ENCODE assay signal across 16 cellular contexts in the genomic region with DNA sequence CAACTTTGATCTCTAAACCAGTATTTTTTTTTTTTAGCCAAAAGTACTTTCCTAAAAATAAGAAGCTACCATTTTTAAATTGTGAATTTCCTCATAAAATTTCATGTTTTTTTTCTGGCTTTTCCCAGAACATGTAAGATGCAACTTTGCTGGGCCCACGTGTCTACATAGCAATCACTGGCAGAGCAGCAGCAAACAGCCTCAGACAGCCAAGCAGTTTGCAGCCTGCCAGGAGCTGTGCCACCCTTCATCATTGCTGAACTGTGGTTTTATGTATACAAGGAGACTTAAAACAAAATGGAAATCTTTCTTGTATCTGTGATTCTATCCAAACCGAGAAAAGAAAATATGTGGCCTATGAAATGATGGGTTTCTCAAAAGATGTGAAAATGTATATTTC.
A peak's percentile ranks its signal among the peaks of the same experiment; 100 is the strongest.
DNase-seq lines count a peak whose midpoint lies in the region.
"Had no signal": no experiment of that assay in that cellular context is flagged by ENCODE, and none has a peak within 500 bp of the region (broad histone marks: within the 10 kb centered on the region; RNA-seq: fewer than 3 reads in every experiment).

No MANE protein-coding gene starts in this region.

- in situ Hi-C loops in G401 (cut with HindIII; ENCODE audit: low sequenced_read_pairs) = no loop called here
- in situ Hi-C loops in HAP-1 (cut with MboI; ENCODE audit: low sequenced_read_pairs) = no loop called here

- no peak overlapping the region for H3K4me3 ChIP-seq in HAP-1
- H3K4me3 ChIP-seq: BLaER1 had no signal

- DNase-seq in G401 (ENCODE audit: low spot score) (peak; percentile 77), NCI-H1092 treated with DMSO at 0.1 percent for 48 hours (lab: John Stamatoyannopoulos, UW) (peak; percentile 61), astrocyte of the hippocampus (ENCODE audit: low read depth, low spot score) (peak; percentile 5), middle frontal gyrus (ENCODE audit: extremely low spot score, low spot score) (peak; percentile 33), HAP-1 (ENCODE audit: low spot score in 2 of 2) (no peak), HT-29 (ENCODE audit: low spot score) (no peak), activated T-cell treated with anti-CD3 and anti-CD28 coated beads for 4 hours (no peak)
- DNase-seq: CD8-positive, alpha-beta memory T cell; H7; NCI-H1048; NCI-H1694; NCI-H2171 treated with DMSO at 0.1 percent for 48 hours; Right ventricle myocardium superior; SK-N-SH; T-helper 1 cell had no signal

- H3K9me3 ChIP-seq in HAP-1 = no peaks in the 10 kb centered on the region
- H3K9me3 ChIP-seq: BLaER1, SK-N-SH had no signal

- H3K4me1 ChIP-seq in HAP-1 = no peaks in the 10 kb centered on the region
- H3K4me1 ChIP-seq: BLaER1 had no signal

- no peaks in the 10 kb centered on the region for H3K36me3 ChIP-seq in HAP-1 (replicated peaks)
- H3K36me3 ChIP-seq: BLaER1 had no signal

- H3K27me3 ChIP-seq in HAP-1 (ENCODE audit: low read depth) = no peaks in the 10 kb centered on the region
- H3K27me3 ChIP-seq: BLaER1 had no signal

Comparison
In these comparisons a context has a peak if more than half of its experiments do, and no peak if none do; other contexts are left out.
1. DNase-seq: peak in G401 (single experiment), NCI-H1092 treated with DMSO at 0.1 percent for 48 hours (single experiment), astrocyte of the hippocampus (single experiment) and middle frontal gyrus (single experiment); none in HAP-1 (0 of 2), HT-29 (single experiment) and activated T-cell treated with anti-CD3 and anti-CD28 coated beads for 4 hours (single experiment).